ENCODE assay signal across 25 cellular contexts in the genomic region with DNA sequence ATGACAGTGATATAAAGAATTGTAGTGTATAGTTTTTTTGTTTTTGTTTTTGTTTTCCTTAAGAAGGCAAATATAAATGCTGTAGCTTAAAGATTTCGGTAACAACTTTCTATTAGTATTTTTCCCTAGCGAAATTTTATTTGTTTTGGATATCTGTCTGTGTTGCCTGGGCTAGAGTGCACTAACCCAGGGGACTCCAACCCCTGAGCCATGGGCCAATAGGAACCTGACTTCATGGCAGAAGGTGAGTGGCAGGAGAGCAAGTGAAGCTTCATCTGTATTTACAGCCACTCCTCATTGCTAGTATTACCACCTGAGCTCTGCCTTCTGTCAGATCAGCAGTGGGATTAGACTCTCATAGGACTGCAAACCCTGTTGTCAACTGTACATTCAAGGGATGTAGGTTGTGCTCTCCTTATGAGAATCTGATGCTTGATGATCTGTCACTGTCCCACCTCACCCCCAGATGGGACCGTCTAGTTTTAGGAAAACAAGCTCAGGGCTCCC.
DNase-seq lines count a peak whose midpoint lies in the region; ATAC-seq, FAIRE-seq and TF ChIP-seq lines count a peak whose summit lies in the region.
"Had no signal": no experiment of that assay in that cellular context is flagged by ENCODE, and none has a peak within 500 bp of the region (broad histone marks: within the 10 kb centered on the region; RNA-seq: fewer than 3 reads in every experiment).

No MANE protein-coding gene starts in this region.

- H3K4me1 Mint-ChIP-seq in stimulated activated effector memory CD8-positive, alpha-beta T cell treated with anti-CD3 and anti-CD28 coated beads, Interleukin-12 subunit alpha, Interleukin-12 subunit beta, amount 100 ng/mL, for 72 hours = no peaks in the 10 kb centered on the region
- H3K4me1 Mint-ChIP-seq in CD4-positive, alpha-beta memory T cell = peaks cover 0 to 1% (median 0%) of the 10 kb centered on the region in 4 donors
- H3K4me1 Mint-ChIP-seq: B cell; CD8-positive, alpha-beta memory T cell had no signal

- CTCF ChIA-PET in HepG2 (lab: Yijun Ruan, JAX; ENCODE audit: low intra/inter-chr PET ratio, low total read pairs) = no interaction called here
- CTCF ChIA-PET in CD4-positive, alpha-beta memory T cell (lab: Charles Lee; ENCODE audit: partially characterized antibody) = interaction anchor here (1.2 kb wide), 1 partner anchor 11 kb away, joined by 3 read pairs; no protein-coding TSS in a partner anchor

- TF ChIP-seq RAD21 in liver (IDR thresholded peaks at IDR 0.05) (peak; percentile 11 to 18), HepG2 (CRISPR knock-in tag; IDR thresholded peaks at IDR 0.05) (no peak)

- no TSS peak for BruUV-seq in HepG2 (replicated peaks; lab: Mats Ljungman, UMichigan)

- no peaks in the 10 kb centered on the region for H3K9me3 Mint-ChIP-seq in stimulated activated effector memory CD8-positive, alpha-beta T cell treated with anti-CD3 and anti-CD28 coated beads, Interleukin-12 subunit alpha, Interleukin-12 subunit beta, amount 100 ng/mL, for 72 hours
- no peaks in the 10 kb centered on the region for H3K9me3 Mint-ChIP-seq in CD4-positive, alpha-beta memory T cell
- H3K9me3 Mint-ChIP-seq: CD4-positive, alpha-beta T cell; CD8-positive, alpha-beta memory T cell had no signal

- H3K4me2 ChIP-seq in HepG2 (ENCODE audit: low read depth, low read length) = no peak overlapping the region
- H3K4me2 ChIP-seq: A549; BLaER1 treated with 17β-estradiol and CSF1 and Interleukin-3, amounts not matched to agents 10 nM and 100 nM had no signal

- no peaks in the 10 kb centered on the region for H3K36me3 Mint-ChIP-seq in stimulated activated effector memory CD8-positive, alpha-beta T cell treated with anti-CD3 and anti-CD28 coated beads, Interleukin-12 subunit alpha, Interleukin-12 subunit beta, amount 100 ng/mL, for 72 hours
- peaks cover 5 to 8% of the 10 kb centered on the region in 2 donors for H3K36me3 Mint-ChIP-seq in CD4-positive, alpha-beta memory T cell

- no peak overlapping the region for H3K4me3 Mint-ChIP-seq in stimulated activated effector memory CD8-positive, alpha-beta T cell treated with anti-CD3 and anti-CD28 coated beads, Interleukin-12 subunit alpha, Interleukin-12 subunit beta, amount 100 ng/mL, for 72 hours
- H3K4me3 Mint-ChIP-seq in CD4-positive, alpha-beta memory T cell = no peak overlapping the region
- H3K4me3 Mint-ChIP-seq: B cell; CD4-positive, alpha-beta T cell; CD8-positive, alpha-beta memory T cell had no signal

- H3K36me3 ChIP-seq in liver (ENCODE audit: control insufficient read depth in 4 of 4, insufficient read depth in 3 of 4, low read depth in 1 of 4, low read length in 3 of 4) (no peaks in the 10 kb centered on the region), HepG2 (replicated peaks in 1 of 2; ENCODE audit: control insufficient read depth in 1 of 2, insufficient read depth in 2 of 2, low read length in 2 of 2) (peaks cover 2 to 24% of the 10 kb centered on the region in 2 experiments), upper lobe of right lung (no peaks in the 10 kb centered on the region)
- no peaks in the 10 kb centered on the region for H3K36me3 ChIP-seq in CD4-positive, alpha-beta memory T cell (ENCODE audit: insufficient read depth, low read length)
- H3K36me3 ChIP-seq: BLaER1 treated with 17β-estradiol and CSF1 and Interleukin-3, amounts not matched to agents 10 nM and 100 nM had no signal

- in situ Hi-C loops in HepG2 (cut with HindIII; ENCODE audit: extremely low pct_ligation_motif_present, low pct_unique_long_range_greater_than_20kb) = no loop called here

- no peaks in the 10 kb centered on the region for H3K27me3 ChIP-seq in liver (ENCODE audit: control insufficient read depth in 4 of 4, insufficient read depth in 4 of 4, low read length in 3 of 4)
- H3K27me3 ChIP-seq in HepG2 (ENCODE audit: control insufficient read depth in 1 of 2, insufficient read depth in 2 of 2, low read length in 2 of 2) = no peaks in the 10 kb centered on the region
- no peaks in the 10 kb centered on the region for H3K27me3 ChIP-seq in upper lobe of right lung
- H3K27me3 ChIP-seq in CD4-positive, alpha-beta memory T cell (ENCODE audit: insufficient read depth, low read length) = no peaks in the 10 kb centered on the region
- H3K27me3 ChIP-seq: BLaER1 treated with 17β-estradiol and CSF1 and Interleukin-3, amounts not matched to agents 10 nM and 100 nM had no signal

- H2AFZ ChIP-seq in HepG2 (ENCODE audit: low read length) = no peak overlapping the region

- peaks cover 0 to 9% (median 0%) of the 10 kb centered on the region in 4 donors for H3K4me1 ChIP-seq in liver (ENCODE audit: control insufficient read depth in 4 of 4, insufficient read depth in 4 of 4, low read length in 3 of 4)
- H3K4me1 ChIP-seq in HepG2 (ENCODE audit: insufficient read depth, low read length) = no peaks in the 10 kb centered on the region
- no peaks in the 10 kb centered on the region for H3K4me1 ChIP-seq in upper lobe of right lung
- no peaks in the 10 kb centered on the region for H3K4me1 ChIP-seq in CD4-positive, alpha-beta memory T cell (ENCODE audit: insufficient read depth, low read length)
- H3K4me1 ChIP-seq: A549; BLaER1 treated with 17β-estradiol and CSF1 and Interleukin-3, amounts not matched to agents 10 nM and 100 nM had no signal

- H3K27me3 Mint-ChIP-seq in CD4-positive, alpha-beta memory T cell = no peaks in the 10 kb centered on the region
- H3K27me3 Mint-ChIP-seq: B cell; CD4-positive, alpha-beta T cell; CD8-positive, alpha-beta memory T cell had no signal

- H3K4me3 ChIP-seq in liver (ENCODE audit: low read depth in 1 of 3, low read length in 3 of 3) (no peak overlapping the region), HepG2 (replicated peaks in 1 of 3; ENCODE audit: insufficient read depth in 1 of 3, low read depth in 2 of 3, low read length in 3 of 3) (no peak overlapping the region), upper lobe of right lung (no peak overlapping the region)
- H3K4me3 ChIP-seq in CD4-positive, alpha-beta memory T cell (ENCODE audit: low read length in 2 of 2) = no peak overlapping the region
- H3K4me3 ChIP-seq: A549; BLaER1 treated with 17β-estradiol and CSF1 and Interleukin-3, amounts not matched to agents 10 nM and 100 nM; GM12878 had no signal

- FAIRE-seq in HepG2 (lab: Jason Lieb, UNC) = no peak
- FAIRE-seq: A549, GM12878, GM12892, GM18507 had no signal

- no peaks in the 10 kb centered on the region for H3K9me3 ChIP-seq in liver (ENCODE audit: control insufficient read depth in 4 of 4, low read length in 3 of 4)
- H3K9me3 ChIP-seq in HepG2 (ENCODE audit: low read length) = no peaks in the 10 kb centered on the region
- H3K9me3 ChIP-seq in upper lobe of right lung = no peaks in the 10 kb centered on the region
- no peaks in the 10 kb centered on the region for H3K9me3 ChIP-seq in CD4-positive, alpha-beta memory T cell (ENCODE audit: control insufficient read depth in 1 of 2, low read length in 2 of 2)
- H3K9me3 ChIP-seq: A549 had no signal

- TF ChIP-seq POLR2A in HepG2 (IDR thresholded peaks at IDR 0.05; ENCODE audit: insufficient read depth in 1 of 2, low read depth in 2 of 2, low read length in 2 of 2) = no peak

- WGBS in liver = 49% methylated on average over 3 of the region's 3 CpGs
- WGBS in HepG2 (ENCODE audit: low lambda C conversion rate) = 91% methylated on average over 3 of the region's 3 CpGs

- peak overlapping the region; percentile 1 for H3K27ac Mint-ChIP-seq in stimulated activated effector memory CD8-positive, alpha-beta T cell treated with anti-CD3 and anti-CD28 coated beads, Interleukin-12 subunit alpha, Interleukin-12 subunit beta, amount 100 ng/mL, for 72 hours
- H3K27ac Mint-ChIP-seq in CD4-positive, alpha-beta memory T cell = peak overlapping the region in 1 of 7 donors; percentile 18
- H3K27ac Mint-ChIP-seq: B cell; CD4-positive, alpha-beta T cell had no signal

- no peak for TF ChIP-seq EP300 in HepG2 (IDR thresholded peaks at IDR 0.05; ENCODE audit: low read depth in 2 of 2, low read length in 2 of 2)
- TF ChIP-seq EP300 in HepG2 (CRISPR knock-in tag; IDR thresholded peaks at IDR 0.05; ENCODE audit: borderline replicate concordance) = no peak

- TF ChIP-seq CTCF in liver (IDR thresholded peaks at IDR 0.05; ENCODE audit: low read depth, low read length, missing input control) = no peak
- no peak for TF ChIP-seq CTCF in HepG2 (CRISPR knock-in tag; IDR thresholded peaks at IDR 0.05)
- TF ChIP-seq CTCF in upper lobe of right lung (IDR thresholded peaks at IDR 0.05) = no peak

- DNase-seq in HepG2 (ENCODE audit: low spot score) = no peak
- DNase-seq in left lobe of liver (ENCODE audit: low spot score) = peak; percentile 66
- no peak for DNase-seq in stimulated activated effector memory CD8-positive, alpha-beta T cell treated with anti-CD3 and anti-CD28 coated beads, Interleukin-12 subunit alpha, Interleukin-12 subunit beta, amount 100 ng/mL, for 72 hours (ENCODE audit: low spot score in 2 of 2)
- no peak for DNase-seq in upper lobe of right lung
- no peak for DNase-seq in CD4-positive, alpha-beta memory T cell
- DNase-seq: AML-193; CD4-positive, alpha-beta T cell; CD8-positive, alpha-beta memory T cell; COR-L47; DMS 273 treated with DMSO at 0.1 percent for 48 hours; DMS153; DMS53; DMS79; DND-41; EL; GDM1 had no signal

- no peaks in the 10 kb centered on the region for H4K20me1 ChIP-seq in HepG2 (ENCODE audit: insufficient read depth, low read length)
- H4K20me1 ChIP-seq: BLaER1 treated with 17β-estradiol and CSF1 and Interleukin-3, amounts not matched to agents 10 nM and 100 nM had no signal

- H3K9ac ChIP-seq in liver (ENCODE audit: low read depth in 1 of 2, low read length in 2 of 2) (no peak overlapping the region), HepG2 (ENCODE audit: insufficient read depth, low read depth, low read length) (no peak overlapping the region)
- H3K9ac ChIP-seq: BLaER1 treated with 17β-estradiol and CSF1 and Interleukin-3, amounts not matched to agents 10 nM and 100 nM had no signal

- intact Hi-C loops in HepG2 (cut with micrococcal nuclease; ENCODE audit: unreplicated experiment) = no loop called here
- intact Hi-C loops in upper lobe of right lung (cut with DNase I) = no loop called here
- intact Hi-C loops in CD4-positive, alpha-beta memory T cell (cut with micrococcal nuclease) = no loop called here

- POLR2A ChIA-PET in HepG2 (lab: Yijun Ruan, JAX) = no interaction called here
- POLR2A ChIA-PET in CD4-positive, alpha-beta memory T cell (lab: Charles Lee; ENCODE audit: partially characterized antibody) = no interaction called here

- no peak for ATAC-seq in HepG2
- ATAC-seq in left lobe of liver = peak; percentile 99
- ATAC-seq in stimulated activated effector memory CD8-positive, alpha-beta T cell treated with anti-CD3 and anti-CD28 coated beads, Interleukin-12 subunit alpha, Interleukin-12 subunit beta, amount 100 ng/mL, for 72 hours = no peak
- ATAC-seq in upper lobe of right lung = no peak
- ATAC-seq: A549, GM12878 had no signal

- H3K27ac ChIP-seq in liver (ENCODE audit: low read depth in 1 of 2, low read length in 2 of 2) (no peak overlapping the region), HepG2 (ENCODE audit: extremely low read length, insufficient read depth, low read length) (no peak overlapping the region), upper lobe of right lung (no peak overlapping the region)
- no peak overlapping the region for H3K27ac ChIP-seq in CD4-positive, alpha-beta memory T cell (ENCODE audit: low read depth, low read length)
- H3K27ac ChIP-seq: 22Rv1; A549; BLaER1 treated with 17β-estradiol and CSF1 and Interleukin-3, amounts not matched to agents 10 nM and 100 nM; C4-2B had no signal

- no peaks in the 10 kb centered on the region for H3K79me2 ChIP-seq in HepG2 (ENCODE audit: insufficient read depth, low read length)
